ENCODE assay signal across 1 cellular context in the genomic region with DNA sequence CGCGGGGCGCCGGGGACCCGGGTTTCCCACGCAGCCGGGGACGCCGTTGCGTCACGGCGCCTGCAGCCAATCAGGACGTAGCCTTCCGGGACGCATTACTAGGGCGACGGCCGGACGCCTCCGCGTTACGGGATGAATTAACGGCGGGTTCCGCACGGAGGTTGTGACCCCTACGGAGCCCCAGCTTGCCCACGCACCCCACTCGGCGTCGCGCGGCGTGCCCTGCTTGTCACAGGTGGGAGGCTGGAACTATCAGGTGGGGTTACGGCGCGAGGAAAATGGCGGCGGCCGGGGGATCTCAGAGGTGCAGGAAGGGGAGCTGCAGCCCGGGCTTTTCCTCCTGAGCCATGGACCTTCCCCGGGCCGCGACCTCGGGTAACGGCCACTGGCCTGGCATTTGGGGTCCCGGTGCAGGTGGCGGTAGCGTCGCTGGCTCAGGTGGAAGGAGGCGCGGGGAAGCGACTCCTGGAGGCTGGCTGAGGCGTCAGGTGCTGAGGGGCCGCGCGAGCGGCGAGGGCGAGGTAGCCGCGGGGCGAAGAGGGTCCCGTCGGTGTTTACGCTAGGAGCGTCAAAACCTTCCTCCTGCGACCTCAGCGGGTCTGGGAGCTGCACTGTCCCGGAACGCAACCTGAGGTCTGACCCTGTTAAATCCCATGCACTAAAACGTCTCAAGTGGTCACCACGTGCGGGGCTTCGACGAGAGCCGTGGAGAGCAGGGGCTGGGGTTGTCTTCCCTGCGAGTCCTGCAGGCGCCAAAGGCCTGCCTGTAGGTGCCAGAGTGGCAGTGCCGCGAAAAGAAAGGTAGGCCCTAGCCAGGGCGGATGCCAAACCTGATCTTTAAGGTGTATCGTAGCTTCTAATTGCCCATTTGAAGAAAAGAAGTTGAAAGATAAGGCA.
TF ChIP-seq lines count a peak whose summit lies in the region.

LCLAT1 (plus strand) TSS at position 98 of the 897 bp plus-strand sequence. CDS start 78,345 bp downstream, outside the sequence.

TF ChIP-seq in GM12878, 131 proteins besides CTCF, POLR2A, EP300 and RAD21 (continued from another document and continues in another):
- no peak for TF ChIP-seq TARDBP (IDR thresholded peaks at IDR 0.05; ENCODE audit: borderline replicate concordance)
- no peak for TF ChIP-seq CEBPB (IDR thresholded peaks at IDR 0.05; ENCODE audit: borderline replicate concordance in 1 of 2, low read depth in 2 of 2, low read length in 2 of 2)
- no peak for TF ChIP-seq SUPT20H (IDR thresholded peaks at IDR 0.05; ENCODE audit: borderline replicate concordance, control insufficient read depth, low read depth, low read length)
- TF ChIP-seq, protein P1, sequence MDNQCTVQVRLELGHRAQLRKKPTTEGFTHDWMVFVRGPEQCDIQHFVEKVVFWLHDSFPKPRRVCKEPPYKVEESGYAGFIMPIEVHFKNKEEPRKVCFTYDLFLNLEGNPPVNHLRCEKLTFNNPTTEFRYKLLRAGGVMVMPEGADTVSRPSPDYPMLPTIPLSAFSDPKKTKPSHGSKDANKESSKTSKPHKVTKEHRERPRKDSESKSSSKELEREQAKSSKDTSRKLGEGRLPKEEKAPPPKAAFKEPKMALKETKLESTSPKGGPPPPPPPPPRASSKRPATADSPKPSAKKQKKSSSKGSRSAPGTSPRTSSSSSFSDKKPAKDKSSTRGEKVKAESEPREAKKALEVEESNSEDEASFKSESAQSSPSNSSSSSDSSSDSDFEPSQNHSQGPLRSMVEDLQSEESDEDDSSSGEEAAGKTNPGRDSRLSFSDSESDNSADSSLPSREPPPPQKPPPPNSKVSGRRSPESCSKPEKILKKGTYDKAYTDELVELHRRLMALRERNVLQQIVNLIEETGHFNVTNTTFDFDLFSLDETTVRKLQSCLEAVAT (IDR thresholded peaks at IDR 0.05), result 0 out of 2 replicates have a peak, but pooled peaks have one; percentile 55
- no peak for TF ChIP-seq TCF12 (IDR thresholded peaks at IDR 0.05; ENCODE audit: low read depth, low read length)
- no peak for TF ChIP-seq ATF3 (IDR thresholded peaks at IDR 0.05; ENCODE audit: borderline replicate concordance, extremely low read depth, low read depth, low read length)
- no peak; the same call in 1 of the 2 replicates for TF ChIP-seq BMI1 (IDR thresholded peaks at IDR 0.05; ENCODE audit: borderline replicate concordance)
- peak; percentile 98 for TF ChIP-seq CREB1 (IDR thresholded peaks at IDR 0.05; ENCODE audit: low read depth)
- TF ChIP-seq SMAD1 (IDR thresholded peaks at IDR 0.05; ENCODE audit: low read depth, partially characterized antibody), result no peak
- TF ChIP-seq, protein P2, sequence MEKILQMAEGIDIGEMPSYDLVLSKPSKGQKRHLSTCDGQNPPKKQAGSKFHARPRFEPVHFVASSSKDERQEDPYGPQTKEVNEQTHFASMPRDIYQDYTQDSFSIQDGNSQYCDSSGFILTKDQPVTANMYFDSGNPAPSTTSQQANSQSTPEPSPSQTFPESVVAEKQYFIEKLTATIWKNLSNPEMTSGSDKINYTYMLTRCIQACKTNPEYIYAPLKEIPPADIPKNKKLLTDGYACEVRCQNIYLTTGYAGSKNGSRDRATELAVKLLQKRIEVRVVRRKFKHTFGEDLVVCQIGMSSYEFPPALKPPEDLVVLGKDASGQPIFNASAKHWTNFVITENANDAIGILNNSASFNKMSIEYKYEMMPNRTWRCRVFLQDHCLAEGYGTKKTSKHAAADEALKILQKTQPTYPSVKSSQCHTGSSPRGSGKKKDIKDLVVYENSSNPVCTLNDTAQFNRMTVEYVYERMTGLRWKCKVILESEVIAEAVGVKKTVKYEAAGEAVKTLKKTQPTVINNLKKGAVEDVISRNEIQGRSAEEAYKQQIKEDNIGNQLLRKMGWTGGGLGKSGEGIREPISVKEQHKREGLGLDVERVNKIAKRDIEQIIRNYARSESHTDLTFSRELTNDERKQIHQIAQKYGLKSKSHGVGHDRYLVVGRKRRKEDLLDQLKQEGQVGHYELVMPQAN (conservative IDR thresholded peaks at IDR 0.05), result peak; percentile 97
- peak; percentile 92 for TF ChIP-seq SIN3A (IDR thresholded peaks at IDR 0.05; ENCODE audit: low read depth, low read length)
- TF ChIP-seq IKZF1 (conservative IDR thresholded peaks at IDR 0.05), result peak; percentile 85
- no peak for TF ChIP-seq CUX1 (IDR thresholded peaks at IDR 0.05; ENCODE audit: insufficient replicate concordance, low read depth, low read length)
- TF ChIP-seq HDAC6 (IDR thresholded peaks at IDR 0.05; ENCODE audit: unreplicated experiment), result no peak
- TF ChIP-seq SMC3 (IDR thresholded peaks at IDR 0.05; ENCODE audit: borderline replicate concordance, low read length), result peak; percentile 6; the same call in 1 of the 2 replicates
- no peak for TF ChIP-seq NR2C2 (IDR thresholded peaks at IDR 0.05; ENCODE audit: borderline replicate concordance, control insufficient read depth, insufficient read length, low read depth)
- TF ChIP-seq PML (IDR thresholded peaks at IDR 0.05; ENCODE audit: low read length), result no peak
- TF ChIP-seq TBL1XR1 (IDR thresholded peaks at IDR 0.05; ENCODE audit: low read depth, low read length), result peak; percentile 52; the same call in 1 of the 2 replicates
- TF ChIP-seq WRNIP1 (IDR thresholded peaks at IDR 0.05; ENCODE audit: borderline replicate concordance, low read depth, low read length), result no peak
- peak; percentile 94 for TF ChIP-seq YY1 (IDR thresholded peaks at IDR 0.05; ENCODE audit: low read depth, low read length)
- TF ChIP-seq EGR1 (IDR thresholded peaks at IDR 0.05; ENCODE audit: borderline replicate concordance in 1 of 2, low read depth in 2 of 2, low read length in 2 of 2), result peak; percentile 72 to 86
- TF ChIP-seq CREM (IDR thresholded peaks at IDR 0.05; ENCODE audit: low read depth), result peak; percentile 96
- TF ChIP-seq CBX5 (IDR thresholded peaks at IDR 0.05; ENCODE audit: low read depth), result 0 out of 2 replicates have a peak, but pooled peaks have one; percentile 75
- no peak for TF ChIP-seq ZNF217 (IDR thresholded peaks at IDR 0.05)
- TF ChIP-seq NFIC (IDR thresholded peaks at IDR 0.05; ENCODE audit: low read depth, low read length), result no peak
- peak in 1 of 2 experiments; percentile 48; a peak in 1 of 4 replicates for TF ChIP-seq IKZF2 (IDR thresholded peaks at IDR 0.05)
- peak; percentile 92; the same call in 1 of the 2 replicates for TF ChIP-seq RBBP5 (conservative IDR thresholded peaks at IDR 0.05)
- peak; percentile 83 for TF ChIP-seq NR2C1 (IDR thresholded peaks at IDR 0.05)
- TF ChIP-seq, protein P3, sequence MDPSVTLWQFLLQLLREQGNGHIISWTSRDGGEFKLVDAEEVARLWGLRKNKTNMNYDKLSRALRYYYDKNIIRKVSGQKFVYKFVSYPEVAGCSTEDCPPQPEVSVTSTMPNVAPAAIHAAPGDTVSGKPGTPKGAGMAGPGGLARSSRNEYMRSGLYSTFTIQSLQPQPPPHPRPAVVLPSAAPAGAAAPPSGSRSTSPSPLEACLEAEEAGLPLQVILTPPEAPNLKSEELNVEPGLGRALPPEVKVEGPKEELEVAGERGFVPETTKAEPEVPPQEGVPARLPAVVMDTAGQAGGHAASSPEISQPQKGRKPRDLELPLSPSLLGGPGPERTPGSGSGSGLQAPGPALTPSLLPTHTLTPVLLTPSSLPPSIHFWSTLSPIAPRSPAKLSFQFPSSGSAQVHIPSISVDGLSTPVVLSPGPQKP (IDR thresholded peaks at IDR 0.05; ENCODE audit: low read depth, low read length), result no peak
- TF ChIP-seq SMARCA5 (IDR thresholded peaks at IDR 0.05), result peak; percentile 76; the same call in 1 of the 2 replicates
- TF ChIP-seq POU2F2 (IDR thresholded peaks at IDR 0.05; ENCODE audit: borderline replicate concordance, low read depth, low read length), result 0 out of 3 replicates have a peak, but pooled peaks have one; percentile 32
- peak; percentile 70; the same call in 1 of the 2 replicates for TF ChIP-seq RFX5 (IDR thresholded peaks at IDR 0.05; ENCODE audit: low read depth, low read length)
- TF ChIP-seq POLR2AphosphoS5 (IDR thresholded peaks at IDR 0.05; ENCODE audit: low read length), result peak; percentile 52; the same call in 1 of the 2 replicates
- TF ChIP-seq, protein P4, sequence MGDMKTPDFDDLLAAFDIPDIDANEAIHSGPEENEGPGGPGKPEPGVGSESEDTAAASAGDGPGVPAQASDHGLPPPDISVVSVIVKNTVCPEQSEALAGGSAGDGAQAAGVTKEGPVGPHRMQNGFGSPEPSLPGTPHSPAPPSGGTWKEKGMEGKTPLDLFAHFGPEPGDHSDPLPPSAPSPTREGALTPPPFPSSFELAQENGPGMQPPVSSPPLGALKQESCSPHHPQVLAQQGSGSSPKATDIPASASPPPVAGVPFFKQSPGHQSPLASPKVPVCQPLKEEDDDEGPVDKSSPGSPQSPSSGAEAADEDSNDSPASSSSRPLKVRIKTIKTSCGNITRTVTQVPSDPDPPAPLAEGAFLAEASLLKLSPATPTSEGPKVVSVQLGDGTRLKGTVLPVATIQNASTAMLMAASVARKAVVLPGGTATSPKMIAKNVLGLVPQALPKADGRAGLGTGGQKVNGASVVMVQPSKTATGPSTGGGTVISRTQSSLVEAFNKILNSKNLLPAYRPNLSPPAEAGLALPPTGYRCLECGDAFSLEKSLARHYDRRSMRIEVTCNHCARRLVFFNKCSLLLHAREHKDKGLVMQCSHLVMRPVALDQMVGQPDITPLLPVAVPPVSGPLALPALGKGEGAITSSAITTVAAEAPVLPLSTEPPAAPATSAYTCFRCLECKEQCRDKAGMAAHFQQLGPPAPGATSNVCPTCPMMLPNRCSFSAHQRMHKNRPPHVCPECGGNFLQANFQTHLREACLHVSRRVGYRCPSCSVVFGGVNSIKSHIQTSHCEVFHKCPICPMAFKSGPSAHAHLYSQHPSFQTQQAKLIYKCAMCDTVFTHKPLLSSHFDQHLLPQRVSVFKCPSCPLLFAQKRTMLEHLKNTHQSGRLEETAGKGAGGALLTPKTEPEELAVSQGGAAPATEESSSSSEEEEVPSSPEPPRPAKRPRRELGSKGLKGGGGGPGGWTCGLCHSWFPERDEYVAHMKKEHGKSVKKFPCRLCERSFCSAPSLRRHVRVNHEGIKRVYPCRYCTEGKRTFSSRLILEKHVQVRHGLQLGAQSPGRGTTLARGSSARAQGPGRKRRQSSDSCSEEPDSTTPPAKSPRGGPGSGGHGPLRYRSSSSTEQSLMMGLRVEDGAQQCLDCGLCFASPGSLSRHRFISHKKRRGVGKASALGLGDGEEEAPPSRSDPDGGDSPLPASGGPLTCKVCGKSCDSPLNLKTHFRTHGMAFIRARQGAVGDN (IDR thresholded peaks at IDR 0.05), result peak; percentile 38
- TF ChIP-seq RCOR1 (conservative IDR thresholded peaks at IDR 0.05; ENCODE audit: low read depth, low read length), result no peak
- TF ChIP-seq BHLHE40 (IDR thresholded peaks at IDR 0.05; ENCODE audit: borderline replicate concordance in 1 of 2, low read depth in 2 of 2, low read length in 1 of 2), result peak in 1 of 2 experiments; percentile 46; a peak in 1 of 4 replicates
- TF ChIP-seq ASH2L (IDR thresholded peaks at IDR 0.05; ENCODE audit: borderline replicate concordance, low read depth), result peak; percentile 97
- TF ChIP-seq, protein P5, sequence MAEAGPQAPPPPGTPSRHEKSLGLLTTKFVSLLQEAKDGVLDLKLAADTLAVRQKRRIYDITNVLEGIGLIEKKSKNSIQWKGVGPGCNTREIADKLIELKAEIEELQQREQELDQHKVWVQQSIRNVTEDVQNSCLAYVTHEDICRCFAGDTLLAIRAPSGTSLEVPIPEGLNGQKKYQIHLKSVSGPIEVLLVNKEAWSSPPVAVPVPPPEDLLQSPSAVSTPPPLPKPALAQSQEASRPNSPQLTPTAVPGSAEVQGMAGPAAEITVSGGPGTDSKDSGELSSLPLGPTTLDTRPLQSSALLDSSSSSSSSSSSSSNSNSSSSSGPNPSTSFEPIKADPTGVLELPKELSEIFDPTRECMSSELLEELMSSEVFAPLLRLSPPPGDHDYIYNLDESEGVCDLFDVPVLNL (IDR thresholded peaks at IDR 0.05; ENCODE audit: low read depth, low read length), result 0 out of 2 replicates have a peak, but pooled peaks have one; percentile 33
- TF ChIP-seq CHD2 (IDR thresholded peaks at IDR 0.05; ENCODE audit: borderline replicate concordance, low read depth, low read length), result peak; percentile 66; the same call in 1 of the 2 replicates
